In genomic region chr1:84899969-84900368, GRCh38 we compare ENCODE assay signal across 27 cellular contexts.
"Had no signal": no experiment of that assay in that cellular context is flagged by ENCODE, and none has a peak within 500 bp of the region (broad histone marks: within the 10 kb centered on the region; RNA-seq: fewer than 3 reads in every experiment).

No MANE protein-coding gene starts in this region.

- H3K36me3 ChIP-seq: MG63, Peyer's patch, SJCRH30, WERI-Rb-1 had no signal

- H3K27ac ChIP-seq: KMS-11, Peyer's patch, RWPE1, SJCRH30, WERI-Rb-1 had no signal

- H3K27me3 ChIP-seq: MG63, Peyer's patch, SJCRH30 had no signal

- ATAC-seq: activated CD4-positive, alpha-beta T cell treated with anti-CD3 and anti-CD28 coated beads for 36 hours; activated T-helper 17 cell treated with anti-CD3 and anti-CD28 coated beads, Interleukin-2, amount 50 U/mL, for 72 hours had no signal

- H3K4me3 ChIP-seq: MG63, Peyer's patch, SJCRH30 had no signal

- FAIRE-seq: colon had no signal

- H3K9ac ChIP-seq: KMS-11, SK-N-SH had no signal

- H3K4me2 ChIP-seq: KMS-11, SK-N-SH had no signal

- DNase-seq: activated CD4-positive, alpha-beta memory T cell treated with anti-CD3 and anti-CD28 coated beads, Interleukin-2, amount 10 ng/mL, durations not matched to agents 7 days and 5 days; activated CD4-positive, alpha-beta T cell treated with anti-CD3 and anti-CD28 coated beads for 36 hours; activated CD4-positive, alpha-beta T cell treated with anti-CD3 and anti-CD28 coated beads, Interleukin-2, amount 50 U/mL, for 1 hour; activated gamma-delta T cell treated with Interleukin-2 at 50 U/mL for 16 hours; activated naive CD4-positive, alpha-beta T cell treated with anti-CD3 and anti-CD28 coated beads, Interleukin-2, amount 10 ng/mL, durations not matched to agents 7 days and 5 days; activated naive CD8-positive, alpha-beta T cell treated with anti-CD3 and anti-CD28 coated beads for 36 hours; activated T-cell treated with anti-CD3 and anti-CD28 coated beads for 4 hours; activated T-cell treated with anti-CD3 and anti-CD28 coated beads, Interleukin-2, amount 50 U/mL, for 48 hours; cerebellar nuclear complex; MG63; MV-4-11; NCI-H1105 treated with DMSO at 0.1 percent for 48 hours; NCI-H1436 treated with DMSO at 0.1 percent for 48 hours; NCI-H187 treated with DMSO at 0.1 percent for 48 hours; NCI-H2227 treated with DMSO at 0.1 percent for 48 hours; NCI-H526; OCI-M1; Peyer's patch; Right ventricle myocardium superior; SJCRH30; SK-N-SH; T-helper 1 cell; WERI-Rb-1 had no signal

- H3K4me1 ChIP-seq: Peyer's patch, SJCRH30 had no signal
